ENCODE assay signal across 18 cellular contexts in the genomic region with DNA sequence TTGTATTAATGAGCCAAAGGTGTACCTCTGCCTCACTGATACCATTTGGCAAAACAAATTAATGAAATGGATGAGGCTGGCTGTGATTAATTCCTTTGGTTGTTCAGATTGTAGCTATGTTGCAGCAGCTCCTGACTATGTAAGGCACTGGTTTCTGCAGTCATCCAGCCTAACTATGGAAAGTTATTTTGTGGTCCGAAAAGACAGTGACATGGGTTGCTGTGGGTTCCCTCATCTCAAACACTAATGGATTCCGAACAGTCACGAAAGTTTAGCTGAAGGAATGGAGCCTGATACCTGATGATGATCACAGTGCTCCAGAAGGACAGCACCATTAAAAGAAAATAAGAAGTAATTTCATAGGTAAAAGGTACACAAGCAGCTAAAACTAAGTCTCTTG. TPM values are rescaled to one million over a fixed set of nuclear protein-coding genes. Genes with fewer than 3 reads are reported as not detected.
A peak's percentile ranks its signal among the peaks of the same experiment; 100 is the strongest.
DNase-seq lines count a peak whose midpoint lies in the region; ATAC-seq, FAIRE-seq and TF ChIP-seq lines count a peak whose summit lies in the region.
"Had no signal": no experiment of that assay in that cellular context is flagged by ENCODE, and none has a peak within 500 bp of the region (broad histone marks: within the 10 kb centered on the region; RNA-seq: fewer than 3 reads in every experiment).

No MANE protein-coding gene starts in this region.

- intact Hi-C loops in CD8-positive, alpha-beta T cell (cut with DNase I, micrococcal nuclease) = no loop called here

- CTCF ChIA-PET in CD8-positive, alpha-beta T cell (lab: Charles Lee) = no interaction called here

- ATAC-seq in CD8-positive, alpha-beta T cell = no peak
- ATAC-seq: K562, PC-3 had no signal

- peaks cover 79% of the 10 kb centered on the region for H3K79me2 ChIP-seq in neural progenitor cell (ENCODE audit: low read depth)

- DNase-seq in GM18507 (ENCODE audit: extremely low spot score, insufficient read length, low read depth) (no peak), neural progenitor cell (ENCODE audit: low spot score) (no peak), NCI-H1694 treated with DMSO at 0.1 percent for 48 hours (lab: John Stamatoyannopoulos, UW) (no peak), NCI-H2029 (lab: John Stamatoyannopoulos, UW) (no peak)
- no peak for DNase-seq in activated naive CD8-positive, alpha-beta T cell treated with anti-CD3 and anti-CD28 coated beads for 36 hours
- no peak for DNase-seq in CD8-positive, alpha-beta T cell
- DNase-seq: ACHN, DND-41, NCI-H1092 treated with DMSO at 0.1 percent for 48 hours, NCI-H146, NCI-H524, NCI-H82, PC-3, RPMI8226, SIG-M5 had no signal

- no peaks in the 10 kb centered on the region for H3K36me3 ChIP-seq in neural progenitor cell
- peaks cover 4% of the 10 kb centered on the region for H3K36me3 ChIP-seq in CD8-positive, alpha-beta T cell (ENCODE audit: insufficient read depth, low read length)

- no peak for TF ChIP-seq CTCF in 22Rv1 (IDR thresholded peaks at IDR 0.05)
- TF ChIP-seq CTCF in neural progenitor cell (IDR thresholded peaks at IDR 0.05) = no peak
- TF ChIP-seq CTCF in CD8-positive, alpha-beta T cell (IDR thresholded peaks at IDR 0.05) = no peak

- 0 out of 2 replicates have a peak overlapping the region, but pooled peaks have one; percentile 1 for H3K27ac ChIP-seq in 22Rv1
- H3K27ac ChIP-seq in neural progenitor cell = peak overlapping the region; percentile 44
- H3K27ac ChIP-seq in CD8-positive, alpha-beta T cell (ENCODE audit: low read depth, low read length) = no peak overlapping the region
- H3K27ac ChIP-seq: C4-2B had no signal

- no peaks in the 10 kb centered on the region for H3K9me3 ChIP-seq in neural progenitor cell (ENCODE audit: low read depth)
- H3K9me3 ChIP-seq in CD8-positive, alpha-beta T cell (ENCODE audit: low read length) = no peaks in the 10 kb centered on the region

- POLR2A ChIA-PET in CD8-positive, alpha-beta T cell (lab: Charles Lee) = interaction anchor here (1.2 to 1.5 kb wide), 2 partner anchors 11 to 17 kb away, joined by 3 to 4 read pairs; no protein-coding TSS in a partner anchor

- FAIRE-seq in GM18507 (lab: Jason Lieb, UNC) = peak; percentile 12
- FAIRE-seq: K562 had no signal

- H3K9me3 Mint-ChIP-seq in activated naive CD8-positive, alpha-beta T cell treated with anti-CD3 and anti-CD28 coated beads for 36 hours = peaks cover 3% of the 10 kb centered on the region
- H3K9me3 Mint-ChIP-seq in neural progenitor cell = no peaks in the 10 kb centered on the region
- H3K9me3 Mint-ChIP-seq in CD8-positive, alpha-beta T cell = no peaks in the 10 kb centered on the region

- peaks cover 20% of the 10 kb centered on the region for H3K4me1 ChIP-seq in neural progenitor cell
- peaks cover 33% of the 10 kb centered on the region for H3K4me1 ChIP-seq in CD8-positive, alpha-beta T cell (ENCODE audit: insufficient read depth, low read length)

- peaks cover 21% of the 10 kb centered on the region for H3K36me3 Mint-ChIP-seq in activated naive CD8-positive, alpha-beta T cell treated with anti-CD3 and anti-CD28 coated beads for 36 hours
- peaks cover 10% of the 10 kb centered on the region for H3K36me3 Mint-ChIP-seq in neural progenitor cell
- H3K36me3 Mint-ChIP-seq in CD8-positive, alpha-beta T cell = peaks cover 34% of the 10 kb centered on the region

- no peaks in the 10 kb centered on the region for H3K27me3 ChIP-seq in neural progenitor cell
- H3K27me3 ChIP-seq in CD8-positive, alpha-beta T cell (ENCODE audit: insufficient read depth, low read length) = no peaks in the 10 kb centered on the region

- no peak overlapping the region for H3K4me2 ChIP-seq in neural progenitor cell

- H3K27ac Mint-ChIP-seq in activated naive CD8-positive, alpha-beta T cell treated with anti-CD3 and anti-CD28 coated beads for 36 hours = peak overlapping the region; percentile 27
- no peak overlapping the region for H3K27ac Mint-ChIP-seq in neural progenitor cell
- H3K27ac Mint-ChIP-seq in CD8-positive, alpha-beta T cell = no peak overlapping the region

- H3K27me3 Mint-ChIP-seq in activated naive CD8-positive, alpha-beta T cell treated with anti-CD3 and anti-CD28 coated beads for 36 hours = no peaks in the 10 kb centered on the region
- H3K27me3 Mint-ChIP-seq in neural progenitor cell (ENCODE audit: insufficient read depth, low read depth) = no peaks in the 10 kb centered on the region
- no peaks in the 10 kb centered on the region for H3K27me3 Mint-ChIP-seq in CD8-positive, alpha-beta T cell (ENCODE audit: low read depth)

- no peak overlapping the region for H3K9ac ChIP-seq in neural progenitor cell

- no peak overlapping the region for H3K4me3 ChIP-seq in neural progenitor cell
- no peak overlapping the region for H3K4me3 ChIP-seq in CD8-positive, alpha-beta T cell (ENCODE audit: low read depth, low read length)
- H3K4me3 ChIP-seq: K562 had no signal

- peaks cover 24% of the 10 kb centered on the region for H3F3A ChIP-seq in neural progenitor cell (ENCODE audit: low read depth)

- H3K4me3 Mint-ChIP-seq in activated naive CD8-positive, alpha-beta T cell treated with anti-CD3 and anti-CD28 coated beads for 36 hours = no peak overlapping the region
- no peak overlapping the region for H3K4me3 Mint-ChIP-seq in neural progenitor cell
- H3K4me3 Mint-ChIP-seq in CD8-positive, alpha-beta T cell = no peak overlapping the region

- H2AFZ ChIP-seq in neural progenitor cell (replicated peaks) = no peak overlapping the region

- H3K4me1 Mint-ChIP-seq in activated naive CD8-positive, alpha-beta T cell treated with anti-CD3 and anti-CD28 coated beads for 36 hours = peaks cover 59% of the 10 kb centered on the region
- H3K4me1 Mint-ChIP-seq in neural progenitor cell = peaks cover 23% of the 10 kb centered on the region
- H3K4me1 Mint-ChIP-seq in CD8-positive, alpha-beta T cell (ENCODE audit: low read depth) = peaks cover 62% of the 10 kb centered on the region

- peaks cover 64% of the 10 kb centered on the region for H4K20me1 ChIP-seq in neural progenitor cell (ENCODE audit: low read depth)

RNA-seq across cellular contexts. Expression of a gene that starts 42.6 kb away (rescaled TPM):
- 100 to 1,000 TPM; 103 TPM for total RNA-seq in activated naive CD8-positive, alpha-beta T cell treated with anti-CD3 and anti-CD28 coated beads for 36 hours
- total RNA-seq in neural progenitor cell (ENCODE audit: low replicate concordance) = 31.4 and 35.0 TPM in 2 replicates
- 10 to 100 TPM; 91.6 to 95.0 TPM for total RNA-seq in CD8-positive, alpha-beta T cell

RNA-seq across cellular contexts. Expression of a gene that starts 55.0 kb away (rescaled TPM):
- 1 to 10 TPM; 3.5 to 3.9 TPM for total RNA-seq in activated naive CD8-positive, alpha-beta T cell treated with anti-CD3 and anti-CD28 coated beads for 36 hours
- total RNA-seq in neural progenitor cell (ENCODE audit: low replicate concordance) = 3.0 and 3.1 TPM in 2 replicates
- 1 to 10 TPM in 1 of 2 experiments, not detected in 1; 1.1 TPM for total RNA-seq in CD8-positive, alpha-beta T cell
